ENCODE assay signal across 7 cellular contexts in the genomic region with DNA sequence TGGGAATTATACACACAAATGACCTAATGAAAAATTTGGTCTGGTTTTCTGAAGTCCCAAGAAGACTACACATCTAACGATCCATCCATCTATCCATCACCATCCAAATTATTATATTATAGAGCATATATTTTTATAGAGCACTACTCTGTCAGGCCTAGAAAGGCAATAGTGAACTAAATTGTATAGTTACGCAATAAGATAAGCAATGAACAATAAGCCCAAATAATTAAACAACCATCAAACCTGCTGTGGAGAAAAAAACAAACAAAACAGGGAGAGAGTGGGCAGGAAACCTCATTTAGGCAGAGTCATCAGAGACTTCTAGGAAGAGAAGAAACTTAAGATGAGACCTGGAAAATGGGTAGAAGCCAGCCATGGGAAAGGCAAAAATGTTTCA.
"Had no signal": no experiment of that assay in that cellular context is flagged by ENCODE, and none has a peak within 500 bp of the region (broad histone marks: within the 10 kb centered on the region; RNA-seq: fewer than 3 reads in every experiment).

No MANE protein-coding gene starts in this region.

- H3K4me3 ChIP-seq: GM23248 had no signal

- H3K27ac ChIP-seq: HL-60 had no signal

- DNase-seq: GOT3, H9, HCEC 1CT, KG1 had no signal

- FAIRE-seq: H54 had no signal

- H3K9ac ChIP-seq: GM23248 had no signal

- H2AFZ ChIP-seq: GM23248 had no signal
